1 cellular context compared by ENCODE assay signal in genomic region chr20:16352321-16352720, GRCh38.
TF ChIP-seq lines count a peak whose summit lies in the region.

No MANE protein-coding gene starts in this region.

TF ChIP-seq in K562, 482 proteins besides CTCF, POLR2A, EP300 and RAD21 (continued from another document):
- TF ChIP-seq PBX2 (CRISPR knock-in tag; IDR thresholded peaks at IDR 0.05; ENCODE audit: low read depth) (no peak), PBX2 (tag; conservative IDR thresholded peaks at IDR 0.05; ENCODE audit: low read depth) (no peak), ZNF175 (CRISPR knock-in tag; IDR thresholded peaks at IDR 0.05; ENCODE audit: low read depth) (no peak), PYGO2 (tag; IDR thresholded peaks at IDR 0.05) (no peak), JUND (IDR thresholded peaks at IDR 0.05; ENCODE audit: borderline replicate concordance, low read depth, low read length) (no peak), JUND (tag; IDR thresholded peaks at IDR 0.05; ENCODE audit: borderline replicate concordance, low read depth, low read length) (no peak), NR3C1 (CRISPR knock-in tag; IDR thresholded peaks at IDR 0.05) (no peak)
TF ChIP-seq in K562: peak in this region for 0.
